2 cellular contexts compared by ENCODE assay signal in the genomic region with DNA sequence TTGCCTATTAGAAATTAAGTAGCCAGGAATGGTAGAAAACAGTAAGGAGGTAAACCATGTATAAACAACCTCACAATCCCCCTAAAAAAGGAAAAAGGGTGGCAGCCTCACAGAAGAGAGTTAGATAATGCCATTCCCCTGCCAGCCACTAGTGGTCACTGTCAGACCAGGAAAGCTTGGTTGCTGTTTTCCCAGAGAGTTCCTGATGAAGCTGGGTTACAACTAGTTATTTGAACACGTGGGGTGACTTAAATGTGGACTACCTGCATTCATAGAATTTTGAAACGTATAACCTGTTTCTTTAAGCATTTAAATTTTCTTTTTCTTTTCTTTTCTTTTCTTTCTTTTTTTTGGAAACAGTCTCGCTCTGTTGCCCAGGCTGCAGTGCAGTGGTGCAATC.
TF ChIP-seq lines count a peak whose summit lies in the region.

No MANE protein-coding gene starts in this region.

TF ChIP-seq in GM23338, 12 proteins besides CTCF, POLR2A, EP300 and RAD21 (continued from another document):
- TF ChIP-seq ZNF462 (CRISPR knock-in tag; IDR thresholded peaks at IDR 0.05) (no peak), STAT1 (IDR thresholded peaks at IDR 0.05; ENCODE audit: unreplicated experiment) (no peak), JUNB (IDR thresholded peaks at IDR 0.05; ENCODE audit: unreplicated experiment) (no peak), ETS1 (IDR thresholded peaks at IDR 0.05) (no peak), POLR2AphosphoS5 (IDR thresholded peaks at IDR 0.05; ENCODE audit: low read depth) (no peak), ZNF114 (CRISPR knock-in tag; IDR thresholded peaks at IDR 0.05) (no peak)
- TF ChIP-seq, protein P1, sequence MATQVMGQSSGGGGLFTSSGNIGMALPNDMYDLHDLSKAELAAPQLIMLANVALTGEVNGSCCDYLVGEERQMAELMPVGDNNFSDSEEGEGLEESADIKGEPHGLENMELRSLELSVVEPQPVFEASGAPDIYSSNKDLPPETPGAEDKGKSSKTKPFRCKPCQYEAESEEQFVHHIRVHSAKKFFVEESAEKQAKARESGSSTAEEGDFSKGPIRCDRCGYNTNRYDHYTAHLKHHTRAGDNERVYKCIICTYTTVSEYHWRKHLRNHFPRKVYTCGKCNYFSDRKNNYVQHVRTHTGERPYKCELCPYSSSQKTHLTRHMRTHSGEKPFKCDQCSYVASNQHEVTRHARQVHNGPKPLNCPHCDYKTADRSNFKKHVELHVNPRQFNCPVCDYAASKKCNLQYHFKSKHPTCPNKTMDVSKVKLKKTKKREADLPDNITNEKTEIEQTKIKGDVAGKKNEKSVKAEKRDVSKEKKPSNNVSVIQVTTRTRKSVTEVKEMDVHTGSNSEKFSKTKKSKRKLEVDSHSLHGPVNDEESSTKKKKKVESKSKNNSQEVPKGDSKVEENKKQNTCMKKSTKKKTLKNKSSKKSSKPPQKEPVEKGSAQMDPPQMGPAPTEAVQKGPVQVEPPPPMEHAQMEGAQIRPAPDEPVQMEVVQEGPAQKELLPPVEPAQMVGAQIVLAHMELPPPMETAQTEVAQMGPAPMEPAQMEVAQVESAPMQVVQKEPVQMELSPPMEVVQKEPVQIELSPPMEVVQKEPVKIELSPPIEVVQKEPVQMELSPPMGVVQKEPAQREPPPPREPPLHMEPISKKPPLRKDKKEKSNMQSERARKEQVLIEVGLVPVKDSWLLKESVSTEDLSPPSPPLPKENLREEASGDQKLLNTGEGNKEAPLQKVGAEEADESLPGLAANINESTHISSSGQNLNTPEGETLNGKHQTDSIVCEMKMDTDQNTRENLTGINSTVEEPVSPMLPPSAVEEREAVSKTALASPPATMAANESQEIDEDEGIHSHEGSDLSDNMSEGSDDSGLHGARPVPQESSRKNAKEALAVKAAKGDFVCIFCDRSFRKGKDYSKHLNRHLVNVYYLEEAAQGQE (IDR thresholded peaks at IDR 0.05; ENCODE audit: unreplicated experiment) = no peak

TF ChIP-seq in WTC11, 78 proteins besides CTCF, POLR2A, EP300 and RAD21 (continued from another document):
- TF ChIP-seq, protein P2, sequence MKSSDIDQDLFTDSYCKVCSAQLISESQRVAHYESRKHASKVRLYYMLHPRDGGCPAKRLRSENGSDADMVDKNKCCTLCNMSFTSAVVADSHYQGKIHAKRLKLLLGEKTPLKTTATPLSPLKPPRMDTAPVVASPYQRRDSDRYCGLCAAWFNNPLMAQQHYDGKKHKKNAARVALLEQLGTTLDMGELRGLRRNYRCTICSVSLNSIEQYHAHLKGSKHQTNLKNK (CRISPR knock-in tag; IDR thresholded peaks at IDR 0.05) = no peak
- TF ChIP-seq, protein P3, sequence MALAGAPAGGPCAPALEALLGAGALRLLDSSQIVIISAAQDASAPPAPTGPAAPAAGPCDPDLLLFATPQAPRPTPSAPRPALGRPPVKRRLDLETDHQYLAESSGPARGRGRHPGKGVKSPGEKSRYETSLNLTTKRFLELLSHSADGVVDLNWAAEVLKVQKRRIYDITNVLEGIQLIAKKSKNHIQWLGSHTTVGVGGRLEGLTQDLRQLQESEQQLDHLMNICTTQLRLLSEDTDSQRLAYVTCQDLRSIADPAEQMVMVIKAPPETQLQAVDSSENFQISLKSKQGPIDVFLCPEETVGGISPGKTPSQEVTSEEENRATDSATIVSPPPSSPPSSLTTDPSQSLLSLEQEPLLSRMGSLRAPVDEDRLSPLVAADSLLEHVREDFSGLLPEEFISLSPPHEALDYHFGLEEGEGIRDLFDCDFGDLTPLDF (CRISPR knock-in tag; IDR thresholded peaks at IDR 0.05) = no peak
- TF ChIP-seq CREM (CRISPR knock-in tag; IDR thresholded peaks at IDR 0.05) = no peak
- TF ChIP-seq TP53 (CRISPR knock-in tag; IDR thresholded peaks at IDR 0.05) = no peak
- TF ChIP-seq, protein P4, sequence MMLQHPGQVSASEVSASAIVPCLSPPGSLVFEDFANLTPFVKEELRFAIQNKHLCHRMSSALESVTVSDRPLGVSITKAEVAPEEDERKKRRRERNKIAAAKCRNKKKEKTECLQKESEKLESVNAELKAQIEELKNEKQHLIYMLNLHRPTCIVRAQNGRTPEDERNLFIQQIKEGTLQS (CRISPR knock-in tag; conservative IDR thresholded peaks at IDR 0.05) = no peak
- TF ChIP-seq, protein P5, sequence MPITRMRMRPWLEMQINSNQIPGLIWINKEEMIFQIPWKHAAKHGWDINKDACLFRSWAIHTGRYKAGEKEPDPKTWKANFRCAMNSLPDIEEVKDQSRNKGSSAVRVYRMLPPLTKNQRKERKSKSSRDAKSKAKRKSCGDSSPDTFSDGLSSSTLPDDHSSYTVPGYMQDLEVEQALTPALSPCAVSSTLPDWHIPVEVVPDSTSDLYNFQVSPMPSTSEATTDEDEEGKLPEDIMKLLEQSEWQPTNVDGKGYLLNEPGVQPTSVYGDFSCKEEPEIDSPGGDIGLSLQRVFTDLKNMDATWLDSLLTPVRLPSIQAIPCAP (CRISPR knock-in tag; IDR thresholded peaks at IDR 0.05) = no peak
- no peak for TF ChIP-seq TEAD1 (CRISPR knock-in tag; IDR thresholded peaks at IDR 0.05)
- TF ChIP-seq, protein P6, sequence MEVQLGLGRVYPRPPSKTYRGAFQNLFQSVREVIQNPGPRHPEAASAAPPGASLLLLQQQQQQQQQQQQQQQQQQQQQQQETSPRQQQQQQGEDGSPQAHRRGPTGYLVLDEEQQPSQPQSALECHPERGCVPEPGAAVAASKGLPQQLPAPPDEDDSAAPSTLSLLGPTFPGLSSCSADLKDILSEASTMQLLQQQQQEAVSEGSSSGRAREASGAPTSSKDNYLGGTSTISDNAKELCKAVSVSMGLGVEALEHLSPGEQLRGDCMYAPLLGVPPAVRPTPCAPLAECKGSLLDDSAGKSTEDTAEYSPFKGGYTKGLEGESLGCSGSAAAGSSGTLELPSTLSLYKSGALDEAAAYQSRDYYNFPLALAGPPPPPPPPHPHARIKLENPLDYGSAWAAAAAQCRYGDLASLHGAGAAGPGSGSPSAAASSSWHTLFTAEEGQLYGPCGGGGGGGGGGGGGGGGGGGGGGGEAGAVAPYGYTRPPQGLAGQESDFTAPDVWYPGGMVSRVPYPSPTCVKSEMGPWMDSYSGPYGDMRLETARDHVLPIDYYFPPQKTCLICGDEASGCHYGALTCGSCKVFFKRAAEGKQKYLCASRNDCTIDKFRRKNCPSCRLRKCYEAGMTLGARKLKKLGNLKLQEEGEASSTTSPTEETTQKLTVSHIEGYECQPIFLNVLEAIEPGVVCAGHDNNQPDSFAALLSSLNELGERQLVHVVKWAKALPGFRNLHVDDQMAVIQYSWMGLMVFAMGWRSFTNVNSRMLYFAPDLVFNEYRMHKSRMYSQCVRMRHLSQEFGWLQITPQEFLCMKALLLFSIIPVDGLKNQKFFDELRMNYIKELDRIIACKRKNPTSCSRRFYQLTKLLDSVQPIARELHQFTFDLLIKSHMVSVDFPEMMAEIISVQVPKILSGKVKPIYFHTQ (CRISPR knock-in tag; IDR thresholded peaks at IDR 0.05) = no peak
